30 cellular contexts compared by ENCODE assay signal in the genomic region with DNA sequence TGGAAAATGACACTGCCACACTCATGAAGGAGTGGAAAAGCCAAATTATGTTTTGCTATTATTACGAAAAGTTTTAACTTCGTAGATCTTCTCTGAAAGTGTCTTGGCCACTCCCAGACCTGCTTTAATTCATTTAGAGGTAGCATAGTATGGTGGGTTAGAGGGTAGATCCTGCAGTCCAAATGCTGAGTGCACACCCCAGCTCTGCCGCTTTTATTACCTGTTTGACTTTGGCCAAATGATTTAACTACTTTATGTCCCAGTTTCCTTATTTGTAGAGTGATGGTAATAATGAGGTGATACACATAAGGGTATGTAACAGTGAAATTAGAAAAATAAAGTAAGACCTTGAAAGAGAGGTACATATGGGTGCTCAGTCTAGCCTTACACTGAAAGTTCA.
"Had no signal": no experiment of that assay in that cellular context is flagged by ENCODE, and none has a peak within 500 bp of the region (broad histone marks: within the 10 kb centered on the region; RNA-seq: fewer than 3 reads in every experiment).

No MANE protein-coding gene starts in this region.

- H3K4me3 ChIP-seq: ascending aorta, cardiac muscle cell had no signal

- H3K27me3 ChIP-seq: ascending aorta, cardiac muscle cell had no signal

- H3K36me3 ChIP-seq: ascending aorta, cardiac muscle cell had no signal

- FAIRE-seq: bronchial epithelial cell had no signal

- ATAC-seq: activated CD8-positive, alpha-beta memory T cell treated with anti-CD3 and anti-CD28 coated beads, Interleukin-2, amount 10 ng/mL, durations not matched to agents 7 days and 5 days; activated CD8-positive, alpha-beta T cell treated with anti-CD3 and anti-CD28 coated beads, Interleukin-2, amount 10 ng/mL, durations not matched to agents 7 days and 5 days; activated naive CD8-positive, alpha-beta T cell treated with anti-CD3 and anti-CD28 coated beads, Interleukin-2, amount 50 U/mL, for 24 hours had no signal

- H3K27ac ChIP-seq: ascending aorta, cardiac muscle cell, VCaP had no signal

- DNase-seq: activated B cell treated with CpG ODN at 0.5 μM for 24 hours; activated CD4-positive, alpha-beta memory T cell treated with anti-CD3 and anti-CD28 coated beads for 36 hours; activated CD4-positive, alpha-beta T cell treated with anti-CD3 and anti-CD28 coated beads for 4 hours; activated CD4-positive, alpha-beta T cell treated with anti-CD3 and anti-CD28 coated beads, Interleukin-2, amount 10 ng/mL, durations not matched to agents 24 days and 14 days; activated CD4-positive, alpha-beta T cell treated with anti-CD3 and anti-CD28 coated beads, Interleukin-2, amount 50 U/mL, for 1 hour; activated CD4-positive, alpha-beta T cell treated with anti-CD3 and anti-CD28 coated beads, Interleukin-2, amount 50 U/mL, for 4 hours; activated CD4-positive, CD25-positive, alpha-beta regulatory T cell treated with anti-CD3 and anti-CD28 coated beads, Interleukin-2, amount 50 U/mL, for 72 hours; activated CD8-positive, alpha-beta memory T cell treated with anti-CD3 and anti-CD28 coated beads for 24 hours; activated CD8-positive, alpha-beta memory T cell treated with anti-CD3 and anti-CD28 coated beads, Interleukin-2, amount 10 ng/mL, durations not matched to agents 7 days and 5 days; activated CD8-positive, alpha-beta memory T cell treated with anti-CD3 and anti-CD28 coated beads, Interleukin-2, amount 50 U/mL, for 48 hours; activated CD8-positive, alpha-beta T cell treated with anti-CD3 and anti-CD28 coated beads, Interleukin-2, amount 10 ng/mL, durations not matched to agents 7 days and 5 days; activated effector memory CD4-positive, alpha-beta T cell treated with Interleukin-2 at 50 U/mL for 16 hours; activated gamma-delta T cell; activated naive CD4-positive, alpha-beta T cell treated with anti-CD3 and anti-CD28 coated beads, Interleukin-2, amount 10 ng/mL, durations not matched to agents 7 days and 5 days; activated naive CD4-positive, alpha-beta T cell treated with Interleukin-2 at 50 U/mL for 16 hours; activated naive CD8-positive, alpha-beta T cell treated with anti-CD3 and anti-CD28 coated beads, Interleukin-2, amount 10 ng/mL, durations not matched to agents 7 days and 5 days; activated naive CD8-positive, alpha-beta T cell treated with anti-CD3 and anti-CD28 coated beads, Interleukin-2, amount 50 U/mL, for 24 hours; activated T-cell treated with anti-CD3 and anti-CD28 coated beads, Interleukin-2, amount 50 U/mL, for 24 hours; activated T-cell treated with anti-CD3 and anti-CD28 coated beads, Interleukin-2, amount 50 U/mL, for 48 hours; amygdala; anterior cingulate cortex; caudate nucleus; cerebellar nuclear complex; T-helper 1 cell; T-helper 2 cell; T-helper 9 cell had no signal

- H3K4me1 ChIP-seq: ascending aorta had no signal

- H3K9me3 ChIP-seq: ascending aorta had no signal
